Comparison of ENCODE assay signal across 8 cellular contexts in the genomic region with DNA sequence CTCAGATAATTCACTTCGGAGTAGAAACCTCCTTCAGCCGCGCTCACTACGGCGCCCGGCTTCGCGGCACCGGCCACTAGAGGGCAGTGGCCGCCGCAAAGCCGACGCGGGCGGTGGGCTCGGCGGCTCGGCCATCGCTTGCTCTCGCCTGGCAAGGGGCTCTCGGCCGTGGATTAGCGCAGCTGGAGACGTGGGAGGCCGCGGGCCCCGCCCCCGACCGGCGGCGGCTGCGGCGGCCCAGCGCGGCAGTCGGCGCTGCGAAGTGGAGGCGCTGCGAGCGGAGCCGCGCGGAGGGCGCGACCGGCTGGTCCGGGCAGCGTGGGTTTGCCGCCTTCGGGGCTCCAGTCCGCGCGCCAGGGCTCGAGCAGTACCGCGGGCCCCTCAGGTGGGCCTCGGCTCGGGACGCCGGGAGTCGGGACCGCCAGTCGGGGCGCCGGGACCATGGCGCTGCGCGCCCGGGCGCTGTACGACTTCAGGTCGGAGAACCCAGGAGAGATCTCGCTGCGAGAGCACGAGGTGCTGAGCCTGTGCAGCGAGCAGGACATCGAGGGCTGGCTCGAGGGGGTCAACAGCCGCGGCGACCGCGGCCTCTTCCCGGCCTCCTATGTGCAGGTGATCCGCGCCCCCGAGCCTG. TPM values are rescaled to one million over a fixed set of nuclear protein-coding genes. Genes with fewer than 3 reads are reported as not detected.
A peak's percentile ranks its signal among the peaks of the same experiment; 100 is the strongest.
DNase-seq lines count a peak whose midpoint lies in the region; ATAC-seq, FAIRE-seq and TF ChIP-seq lines count a peak whose summit lies in the region.

TSS of gene SNX18 (plus strand) at position 248 of the 634 bp plus-strand sequence. CDS start at position 442, 194 bp downstream.

- H3K4me3 Mint-ChIP-seq in WTC11, result peak within 1 kb of the TSS; percentile 70

- H3K9me3 Mint-ChIP-seq in WTC11, result no peaks in the 10 kb centered on the region

- POLR2A ChIA-PET in AG04450 (lab: Yijun Ruan, JAX) (interaction anchor here (0.6 to 2.5 kb wide), 8 partner anchors 37 to 384 kb away, joined by 3 to 13 read pairs (median 6); no protein-coding TSS in a partner anchor), WTC11 (lab: Charles Lee) (interaction anchor here (0.6 to 1.1 kb wide), 3 partner anchors 11 to 274 kb away, joined by 3 read pairs; partner anchors contain the start of gene ARL15)

- H3K36me3 ChIP-seq in bronchial epithelial cell (ENCODE audit: control insufficient read depth, insufficient read depth, low read length), result peaks cover 1% of the 10 kb centered on the region

- CTCF ChIA-PET in AG04450 (lab: Charles Lee) (interaction anchor here (0.8 to 6.3 kb wide), 32 partner anchors 8 to 519 kb away, joined by 3 to 81 read pairs (median 4); no protein-coding TSS in a partner anchor), WTC11 (lab: Charles Lee) (interaction anchor here (0.7 to 3.4 kb wide), 41 partner anchors 9 to 642 kb away, joined by 3 to 55 read pairs (median 5); partner anchors contain the start of genes ARL15 and GPX8)

- no peak for FAIRE-seq in bronchial epithelial cell (lab: Jason Lieb, UNC)

- H3K9me3 ChIP-seq in AG04450 (ENCODE audit: control insufficient read depth, insufficient read depth, low read length), result peaks cover 13% of the 10 kb centered on the region

- H3K27ac Mint-ChIP-seq in WTC11, result no peak within 1 kb of the TSS

- TF ChIP-seq CTCF in AG04450 (IDR thresholded peaks at IDR 0.05; ENCODE audit: low read depth, low read length), result peak; percentile 92
- peak; percentile 85 for TF ChIP-seq CTCF in WTC11 (IDR thresholded peaks at IDR 0.05)
- TF ChIP-seq CTCF in bronchial epithelial cell (IDR thresholded peaks at IDR 0.05; ENCODE audit: insufficient read depth, low read length, severe bottlenecking), result peak; percentile 96

- DNase-seq in AG04450 (ENCODE audit: low read depth, low spot score) (peak; percentile 86), NCI-H2171 treated with DMSO at 0.1 percent for 48 hours (lab: John Stamatoyannopoulos, UW) (peak; percentile 93), WTC11 (ENCODE audit: low spot score) (peak; percentile 88), bronchial epithelial cell (ENCODE audit: low read depth) (peak; percentile 69), iris pigment epithelial cell (ENCODE audit: low read depth) (peak; percentile 94)
- DNase-seq in stimulated activated CD4-positive, alpha-beta T cell treated with anti-CD3 and anti-CD28 coated beads, Interleukin-12 subunit alpha, Interleukin-12 subunit beta, amount 100 ng/mL, for 24 hours (ENCODE audit: low read depth in 2 of 2), result peak; percentile 79 to 81

- peak within 1 kb of the TSS; percentile 68 for H3K4me3 ChIP-seq in AG04450 (ENCODE audit: low read depth, low read length)
- H3K4me3 ChIP-seq in bronchial epithelial cell (ENCODE audit: low read depth, low read length), result peak within 1 kb of the TSS; percentile 72

- H3K27me3 ChIP-seq in AG04450 (ENCODE audit: control insufficient read depth, insufficient read depth, low read length) (no peaks in the 10 kb centered on the region), bronchial epithelial cell (ENCODE audit: control insufficient read depth, insufficient read depth, low read length) (no peaks in the 10 kb centered on the region)

- H3K27me3 Mint-ChIP-seq in WTC11 (ENCODE audit: low read depth), result peaks cover 14% of the 10 kb centered on the region

- peak; percentile 71 for ATAC-seq in GM18870 (IDR thresholded peaks at IDR 0.05; ENCODE audit: unreplicated experiment)
- ATAC-seq in HG03108 (IDR thresholded peaks at IDR 0.05; ENCODE audit: unreplicated experiment), result peak; percentile 93
- peak; percentile 62 for ATAC-seq in WTC11

- H3K36me3 Mint-ChIP-seq in WTC11, result peaks cover 9% of the 10 kb centered on the region; the same call in 1 of the 2 replicates

- H3K27ac ChIP-seq in AG04450 (ENCODE audit: low read depth, low read length), result peak within 1 kb of the TSS; percentile 73

- H3K4me1 Mint-ChIP-seq in WTC11, result peaks cover 36% of the 10 kb centered on the region

TF ChIP-seq in WTC11, 78 proteins besides CTCF, POLR2A, EP300 and RAD21 (continues in another document):
- TF ChIP-seq ZNF232 (CRISPR knock-in tag; IDR thresholded peaks at IDR 0.05) (peak; percentile 83; the same call in 1 of the 2 replicates), ZNF416 (CRISPR knock-in tag; IDR thresholded peaks at IDR 0.05) (peak; percentile 59; the same call in 1 of the 2 replicates), KAT7 (CRISPR knock-in tag; IDR thresholded peaks at IDR 0.05; ENCODE audit: borderline replicate concordance) (peak; percentile 42; the same call in 1 of the 2 replicates), SMAD4 (CRISPR knock-in tag; IDR thresholded peaks at IDR 0.05) (no peak), FOXP4 (CRISPR knock-in tag; IDR thresholded peaks at IDR 0.05) (peak; percentile 86), MLX (CRISPR knock-in tag; IDR thresholded peaks at IDR 0.05) (no peak), SMAD3 (CRISPR knock-in tag; IDR thresholded peaks at IDR 0.05; ENCODE audit: borderline replicate concordance) (0 out of 2 replicates have a peak, but pooled peaks have one; percentile 28), TEAD1 (CRISPR knock-in tag; IDR thresholded peaks at IDR 0.05) (peak; percentile 68; the same call in 1 of the 2 replicates), TP53 (CRISPR knock-in tag; IDR thresholded peaks at IDR 0.05) (0 out of 2 replicates have a peak, but pooled peaks have one; percentile 42), ZNF423 (CRISPR knock-in tag; IDR thresholded peaks at IDR 0.05) (no peak), SP1 (CRISPR knock-in tag; conservative IDR thresholded peaks at IDR 0.05) (peak; percentile 95), NFYB (CRISPR knock-in tag; conservative IDR thresholded peaks at IDR 0.05; ENCODE audit: low read depth) (0 out of 2 replicates have a peak, but pooled peaks have one; percentile 16), SOX15 (CRISPR knock-in tag; IDR thresholded peaks at IDR 0.05) (no peak), GTF2I (CRISPR knock-in tag; conservative IDR thresholded peaks at IDR 0.05) (no peak), PRRX2 (CRISPR knock-in tag; IDR thresholded peaks at IDR 0.05) (no peak), NFE2L1 (CRISPR knock-in tag; IDR thresholded peaks at IDR 0.05) (no peak), FOXK1 (CRISPR knock-in tag; IDR thresholded peaks at IDR 0.05) (0 out of 2 replicates have a peak, but pooled peaks have one; percentile 30), CBFB (CRISPR knock-in tag; IDR thresholded peaks at IDR 0.05; ENCODE audit: low read depth) (peak; percentile 59; the same call in 1 of the 2 replicates)
- TF ChIP-seq, protein P1, sequence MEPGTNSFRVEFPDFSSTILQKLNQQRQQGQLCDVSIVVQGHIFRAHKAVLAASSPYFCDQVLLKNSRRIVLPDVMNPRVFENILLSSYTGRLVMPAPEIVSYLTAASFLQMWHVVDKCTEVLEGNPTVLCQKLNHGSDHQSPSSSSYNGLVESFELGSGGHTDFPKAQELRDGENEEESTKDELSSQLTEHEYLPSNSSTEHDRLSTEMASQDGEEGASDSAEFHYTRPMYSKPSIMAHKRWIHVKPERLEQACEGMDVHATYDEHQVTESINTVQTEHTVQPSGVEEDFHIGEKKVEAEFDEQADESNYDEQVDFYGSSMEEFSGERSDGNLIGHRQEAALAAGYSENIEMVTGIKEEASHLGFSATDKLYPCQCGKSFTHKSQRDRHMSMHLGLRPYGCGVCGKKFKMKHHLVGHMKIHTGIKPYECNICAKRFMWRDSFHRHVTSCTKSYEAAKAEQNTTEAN (CRISPR knock-in tag; IDR thresholded peaks at IDR 0.05), result no peak
- TF ChIP-seq, protein P2, sequence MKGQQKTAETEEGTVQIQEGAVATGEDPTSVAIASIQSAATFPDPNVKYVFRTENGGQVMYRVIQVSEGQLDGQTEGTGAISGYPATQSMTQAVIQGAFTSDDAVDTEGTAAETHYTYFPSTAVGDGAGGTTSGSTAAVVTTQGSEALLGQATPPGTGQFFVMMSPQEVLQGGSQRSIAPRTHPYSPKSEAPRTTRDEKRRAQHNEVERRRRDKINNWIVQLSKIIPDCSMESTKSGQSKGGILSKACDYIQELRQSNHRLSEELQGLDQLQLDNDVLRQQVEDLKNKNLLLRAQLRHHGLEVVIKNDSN (CRISPR knock-in tag; IDR thresholded peaks at IDR 0.05), result peak; percentile 47; the same call in 1 of the 2 replicates
- TF ChIP-seq, protein P3, sequence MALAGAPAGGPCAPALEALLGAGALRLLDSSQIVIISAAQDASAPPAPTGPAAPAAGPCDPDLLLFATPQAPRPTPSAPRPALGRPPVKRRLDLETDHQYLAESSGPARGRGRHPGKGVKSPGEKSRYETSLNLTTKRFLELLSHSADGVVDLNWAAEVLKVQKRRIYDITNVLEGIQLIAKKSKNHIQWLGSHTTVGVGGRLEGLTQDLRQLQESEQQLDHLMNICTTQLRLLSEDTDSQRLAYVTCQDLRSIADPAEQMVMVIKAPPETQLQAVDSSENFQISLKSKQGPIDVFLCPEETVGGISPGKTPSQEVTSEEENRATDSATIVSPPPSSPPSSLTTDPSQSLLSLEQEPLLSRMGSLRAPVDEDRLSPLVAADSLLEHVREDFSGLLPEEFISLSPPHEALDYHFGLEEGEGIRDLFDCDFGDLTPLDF (CRISPR knock-in tag; IDR thresholded peaks at IDR 0.05), result no peak

RNA-seq across cellular contexts. Expression of gene SNX18, which starts in this region (rescaled TPM):
- polyA plus RNA-seq in AG04450 (2011; rRNA removed), result 68.1 and 74.1 TPM in 2 replicates
- polyA minus RNA-seq in AG04450 (2011; rRNA and poly(A)+ RNA removed), result 110 and 113 TPM in 2 replicates
- 20.3 to 24.6 TPM (median 23.6 TPM) in 3 replicates for total RNA-seq in WTC11 (2021)
- 25.8 and 42.1 TPM in 2 replicates for total RNA-seq in bronchial epithelial cell

Comparison
In these comparisons a context has a peak if more than half of its experiments do, and no peak if none do; other contexts are left out.
1. Peak in every context shown above with its lines: DNase-seq, ATAC-seq, H3K4me3 ChIP-seq and H3K27ac ChIP-seq.